Comparison of ENCODE assay signal across 1 cellular context in the genomic region with DNA sequence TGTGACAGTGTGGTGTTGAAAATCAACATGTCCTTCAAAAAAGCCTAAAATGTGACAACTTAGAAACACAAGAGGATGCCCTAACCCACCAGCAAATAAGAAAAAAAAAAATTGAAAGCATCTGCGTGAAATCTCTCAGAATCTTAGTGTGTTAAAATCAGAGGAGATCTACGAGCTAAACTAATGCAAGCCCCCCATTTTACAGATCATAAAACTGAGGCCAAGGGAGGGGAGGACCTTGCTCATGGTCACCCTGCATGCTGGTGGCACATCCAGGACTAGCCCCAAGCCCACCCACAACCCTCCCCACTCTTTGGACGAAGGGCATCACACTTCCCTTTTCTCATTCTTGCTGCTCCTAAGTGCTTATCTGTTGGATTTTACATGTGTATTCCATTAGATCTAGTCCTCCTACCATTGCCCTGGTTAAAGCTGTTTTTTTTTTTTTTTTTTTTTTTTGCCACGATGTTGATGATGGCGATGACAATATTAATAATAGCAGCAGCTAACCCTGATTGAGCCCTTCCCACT.
TF ChIP-seq lines count a peak whose summit lies in the region.

No MANE protein-coding gene starts in this region.

TF ChIP-seq in K562, 482 proteins besides CTCF, POLR2A, EP300 and RAD21 (continued from another document):
- TF ChIP-seq HMG20A (CRISPR knock-in tag; conservative IDR thresholded peaks at IDR 0.05) (no peak), MAZ (CRISPR knock-in tag; conservative IDR thresholded peaks at IDR 0.05 in 1 of 2, IDR thresholded peaks at IDR 0.05 in 1 of 2) (no peak), POLR3G (IDR thresholded peaks at IDR 0.05; ENCODE audit: extremely low read depth, insufficient read length, insufficient replicate concordance) (no peak), ADNP (tag; IDR thresholded peaks at IDR 0.05) (peak; percentile 59; the same call in 1 of the 2 replicates), RBM25 (IDR thresholded peaks at IDR 0.05; ENCODE audit: low read depth, low read length, severe bottlenecking) (peak; percentile 86), RUNX1 (IDR thresholded peaks at IDR 0.05; ENCODE audit: low read depth) (no peak)
- TF ChIP-seq, protein P1, sequence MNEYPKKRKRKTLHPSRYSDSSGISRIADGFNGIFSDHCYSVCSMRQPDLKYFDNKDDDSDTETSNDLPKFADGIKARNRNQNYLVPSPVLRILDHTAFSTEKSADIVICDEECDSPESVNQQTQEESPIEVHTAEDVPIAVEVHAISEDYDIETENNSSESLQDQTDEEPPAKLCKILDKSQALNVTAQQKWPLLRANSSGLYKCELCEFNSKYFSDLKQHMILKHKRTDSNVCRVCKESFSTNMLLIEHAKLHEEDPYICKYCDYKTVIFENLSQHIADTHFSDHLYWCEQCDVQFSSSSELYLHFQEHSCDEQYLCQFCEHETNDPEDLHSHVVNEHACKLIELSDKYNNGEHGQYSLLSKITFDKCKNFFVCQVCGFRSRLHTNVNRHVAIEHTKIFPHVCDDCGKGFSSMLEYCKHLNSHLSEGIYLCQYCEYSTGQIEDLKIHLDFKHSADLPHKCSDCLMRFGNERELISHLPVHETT (CRISPR knock-in tag; conservative IDR thresholded peaks at IDR 0.05 in 1 of 2, IDR thresholded peaks at IDR 0.05 in 1 of 2) = no peak
- TF ChIP-seq, protein P2, sequence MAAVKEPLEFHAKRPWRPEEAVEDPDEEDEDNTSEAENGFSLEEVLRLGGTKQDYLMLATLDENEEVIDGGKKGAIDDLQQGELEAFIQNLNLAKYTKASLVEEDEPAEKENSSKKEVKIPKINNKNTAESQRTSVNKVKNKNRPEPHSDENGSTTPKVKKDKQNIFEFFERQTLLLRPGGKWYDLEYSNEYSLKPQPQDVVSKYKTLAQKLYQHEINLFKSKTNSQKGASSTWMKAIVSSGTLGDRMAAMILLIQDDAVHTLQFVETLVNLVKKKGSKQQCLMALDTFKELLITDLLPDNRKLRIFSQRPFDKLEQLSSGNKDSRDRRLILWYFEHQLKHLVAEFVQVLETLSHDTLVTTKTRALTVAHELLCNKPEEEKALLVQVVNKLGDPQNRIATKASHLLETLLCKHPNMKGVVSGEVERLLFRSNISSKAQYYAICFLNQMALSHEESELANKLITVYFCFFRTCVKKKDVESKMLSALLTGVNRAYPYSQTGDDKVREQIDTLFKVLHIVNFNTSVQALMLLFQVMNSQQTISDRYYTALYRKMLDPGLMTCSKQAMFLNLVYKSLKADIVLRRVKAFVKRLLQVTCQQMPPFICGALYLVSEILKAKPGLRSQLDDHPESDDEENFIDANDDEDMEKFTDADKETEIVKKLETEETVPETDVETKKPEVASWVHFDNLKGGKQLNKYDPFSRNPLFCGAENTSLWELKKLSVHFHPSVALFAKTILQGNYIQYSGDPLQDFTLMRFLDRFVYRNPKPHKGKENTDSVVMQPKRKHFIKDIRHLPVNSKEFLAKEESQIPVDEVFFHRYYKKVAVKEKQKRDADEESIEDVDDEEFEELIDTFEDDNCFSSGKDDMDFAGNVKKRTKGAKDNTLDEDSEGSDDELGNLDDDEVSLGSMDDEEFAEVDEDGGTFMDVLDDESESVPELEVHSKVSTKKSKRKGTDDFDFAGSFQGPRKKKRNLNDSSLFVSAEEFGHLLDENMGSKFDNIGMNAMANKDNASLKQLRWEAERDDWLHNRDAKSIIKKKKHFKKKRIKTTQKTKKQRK (IDR thresholded peaks at IDR 0.05; ENCODE audit: borderline replicate concordance, low read depth, low read length) = no peak
TF ChIP-seq in K562: peak in this region for 6.
